ENCODE assay signal across 16 cellular contexts in the genomic region with DNA sequence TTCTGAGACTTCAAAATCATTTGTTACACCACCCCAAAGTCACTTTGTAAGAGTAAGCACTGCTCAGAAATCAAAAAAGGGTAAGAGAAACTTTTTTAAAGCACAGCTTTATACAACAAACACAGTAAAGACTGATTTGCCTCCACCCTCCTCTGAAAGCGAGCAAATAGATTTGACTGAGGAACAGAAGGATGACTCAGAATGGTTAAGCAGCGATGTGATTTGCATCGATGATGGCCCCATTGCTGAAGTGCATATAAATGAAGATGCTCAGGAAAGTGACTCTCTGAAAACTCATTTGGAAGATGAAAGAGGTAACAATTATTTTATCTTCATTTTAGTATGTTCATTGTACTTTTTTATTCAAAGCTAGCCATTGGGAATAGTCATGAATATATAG. TPM values are rescaled to one million over a fixed set of nuclear protein-coding genes. Genes with fewer than 3 reads are reported as not detected.
DNase-seq lines count a peak whose midpoint lies in the region; ATAC-seq and TF ChIP-seq lines count a peak whose summit lies in the region.
"Had no signal": no experiment of that assay in that cellular context is flagged by ENCODE, and none has a peak within 500 bp of the region (broad histone marks: within the 10 kb centered on the region; RNA-seq: fewer than 3 reads in every experiment).

No MANE protein-coding gene starts in this region.

- no peaks in the 10 kb centered on the region for H3K9me3 Mint-ChIP-seq in activated CD4-positive, alpha-beta T cell treated with anti-CD3 and anti-CD28 coated beads, Interleukin-2, amount 10 ng/mL, durations not matched to agents 24 days and 14 days
- H3K9me3 Mint-ChIP-seq: immature natural killer cell had no signal

- H3K27ac ChIP-seq in mesendoderm (ENCODE audit: low read depth, low read length), result no peak overlapping the region
- H3K27ac ChIP-seq: tibial artery had no signal

- H3K9ac ChIP-seq in mesendoderm (ENCODE audit: low read length), result no peak overlapping the region

- H2BK120ac ChIP-seq in mesendoderm (ENCODE audit: low read depth, low read length), result no peak overlapping the region

- peaks cover 6% of the 10 kb centered on the region for H3K79me1 ChIP-seq in mesendoderm (ENCODE audit: low read length)

- no peak overlapping the region for H2AK5ac ChIP-seq in mesendoderm (ENCODE audit: low read length)

- H3K4ac ChIP-seq in mesendoderm (ENCODE audit: low read depth, low read length), result no peak overlapping the region

- H2BK15ac ChIP-seq in mesendoderm (replicated peaks; ENCODE audit: low read depth), result no peak overlapping the region

- no peak overlapping the region for H4K8ac ChIP-seq in mesendoderm (ENCODE audit: low read depth, low read length)

- H3K9me3 ChIP-seq in T-helper 17 cell (ENCODE audit: control insufficient read depth, low read length, poor library complexity, severe bottlenecking), result no peaks in the 10 kb centered on the region
- H3K9me3 ChIP-seq: Caco-2, mucosa of descending colon, tibial artery had no signal

- H3K36me3 Mint-ChIP-seq in activated CD4-positive, alpha-beta T cell treated with anti-CD3 and anti-CD28 coated beads, Interleukin-2, amount 10 ng/mL, durations not matched to agents 24 days and 14 days (ENCODE audit: low read depth), result peaks cover 50% of the 10 kb centered on the region
- H3K36me3 Mint-ChIP-seq in T-helper 17 cell (ENCODE audit: low read depth), result peaks cover 2% of the 10 kb centered on the region

- intact Hi-C loops in activated CD4-positive, alpha-beta T cell treated with anti-CD3 and anti-CD28 coated beads, Interleukin-2, amount 10 ng/mL, durations not matched to agents 24 days and 14 days (cut with micrococcal nuclease), result no loop called here

- H3K27me3 ChIP-seq in mesendoderm (ENCODE audit: insufficient read depth, low read length, poor library complexity), result no peaks in the 10 kb centered on the region
- H3K27me3 ChIP-seq: tibial artery had no signal

- H2BK5ac ChIP-seq in mesendoderm (ENCODE audit: low read length), result no peak overlapping the region

- no peak overlapping the region for H4K5ac ChIP-seq in mesendoderm (ENCODE audit: low read length)

- peak overlapping the region; percentile 31 for H3K4me3 Mint-ChIP-seq in activated CD4-positive, alpha-beta T cell treated with anti-CD3 and anti-CD28 coated beads, Interleukin-2, amount 10 ng/mL, durations not matched to agents 24 days and 14 days
- peak overlapping the region; percentile 71 for H3K4me3 Mint-ChIP-seq in T-helper 17 cell

- H3K56ac ChIP-seq in mesendoderm (ENCODE audit: low read length), result no peak overlapping the region

- H3K18ac ChIP-seq in mesendoderm (ENCODE audit: low read length), result no peak overlapping the region

- WGBS in mesendoderm (ENCODE audit: extremely low coverage, insufficient coverage, low lambda C conversion rate), result no CpG with 5 or more reads among the region's 3 CpGs

- H3K36me3 ChIP-seq in mesendoderm (ENCODE audit: control insufficient read depth, insufficient read depth, low read length), result no peaks in the 10 kb centered on the region
- H3K36me3 ChIP-seq: tibial artery had no signal

- H3K27me3 Mint-ChIP-seq in activated CD4-positive, alpha-beta T cell treated with anti-CD3 and anti-CD28 coated beads, Interleukin-2, amount 10 ng/mL, durations not matched to agents 24 days and 14 days, result no peaks in the 10 kb centered on the region
- H3K27me3 Mint-ChIP-seq in T-helper 17 cell, result no peaks in the 10 kb centered on the region

- no peak overlapping the region for H3K4me2 ChIP-seq in mesendoderm (ENCODE audit: low read length)

- no peak overlapping the region for H3K23ac ChIP-seq in mesendoderm (ENCODE audit: low read length)

- H3K4me1 ChIP-seq in mesendoderm (ENCODE audit: control insufficient read depth, low read depth, low read length), result no peaks in the 10 kb centered on the region
- H3K4me1 ChIP-seq: Caco-2, tibial artery had no signal

- peaks cover 35% of the 10 kb centered on the region for H3K4me1 Mint-ChIP-seq in activated CD4-positive, alpha-beta T cell treated with anti-CD3 and anti-CD28 coated beads, Interleukin-2, amount 10 ng/mL, durations not matched to agents 24 days and 14 days
- peaks cover 24% of the 10 kb centered on the region for H3K4me1 Mint-ChIP-seq in T-helper 17 cell

- DNase-seq in activated CD4-positive, alpha-beta T cell treated with anti-CD3 and anti-CD28 coated beads, Interleukin-2, amount 10 ng/mL, durations not matched to agents 24 days and 14 days, result no peak
- DNase-seq in activated CD4-positive, alpha-beta T cell treated with anti-CD3 and anti-CD28 coated beads, Interleukin-2, amount 50 U/mL, for 1 hour, result no peak
- DNase-seq in T-helper 17 cell, result no peak
- DNase-seq in mesendoderm, result peak; percentile 22
- no peak for DNase-seq in LoVo (ENCODE audit: low spot score)
- DNase-seq in GM20000 (ENCODE audit: low spot score), result no peak
- DNase-seq: Caco-2; effector memory CD4-positive, alpha-beta T cell; foreskin fibroblast; immature natural killer cell; NCI-H187 treated with DMSO at 0.1 percent for 48 hours; SIG-M5; tibial artery had no signal

- H3K79me2 ChIP-seq in mesendoderm (ENCODE audit: control insufficient read depth, insufficient read depth, low read length), result peaks cover 4% of the 10 kb centered on the region

- H3K4me3 ChIP-seq in mesendoderm (ENCODE audit: low read length), result no peak overlapping the region
- H3K4me3 ChIP-seq: mucosa of descending colon, tibial artery had no signal

- TF ChIP-seq CTCF in GM20000 (IDR thresholded peaks at IDR 0.05; ENCODE audit: extremely low read depth, missing control alignments), result no peak

- ATAC-seq in GM21367 (IDR thresholded peaks at IDR 0.05; ENCODE audit: unreplicated experiment) (peak; percentile 62), T-helper 17 cell (peak; percentile 68), GM18498 (IDR thresholded peaks at IDR 0.05; ENCODE audit: unreplicated experiment) (no peak)
- ATAC-seq: mucosa of descending colon had no signal

- peak overlapping the region; percentile 81 for H3K27ac Mint-ChIP-seq in activated CD4-positive, alpha-beta T cell treated with anti-CD3 and anti-CD28 coated beads, Interleukin-2, amount 10 ng/mL, durations not matched to agents 24 days and 14 days
- peak overlapping the region; percentile 53 for H3K27ac Mint-ChIP-seq in T-helper 17 cell
- H3K27ac Mint-ChIP-seq: immature natural killer cell had no signal

RNA-seq across cellular contexts. Expression of gene BLM, which starts 32.6 kb away (rescaled TPM):
- 64.1 and 66.4 TPM in 2 replicates for total RNA-seq in activated CD4-positive, alpha-beta T cell treated with anti-CD3 and anti-CD28 coated beads, Interleukin-2, amount 10 ng/mL, durations not matched to agents 24 days and 14 days
- total RNA-seq in T-helper 17 cell, result 1 to 10 TPM; 7.8 to 8.8 TPM
- polyA plus RNA-seq in mesendoderm (2013, experiment 1 of 2), result 33.2 TPM
- polyA plus RNA-seq in mesendoderm (2013, experiment 2 of 2), result 30.6 TPM
